Comparison of ENCODE assay signal across 8 cellular contexts in the genomic region with DNA sequence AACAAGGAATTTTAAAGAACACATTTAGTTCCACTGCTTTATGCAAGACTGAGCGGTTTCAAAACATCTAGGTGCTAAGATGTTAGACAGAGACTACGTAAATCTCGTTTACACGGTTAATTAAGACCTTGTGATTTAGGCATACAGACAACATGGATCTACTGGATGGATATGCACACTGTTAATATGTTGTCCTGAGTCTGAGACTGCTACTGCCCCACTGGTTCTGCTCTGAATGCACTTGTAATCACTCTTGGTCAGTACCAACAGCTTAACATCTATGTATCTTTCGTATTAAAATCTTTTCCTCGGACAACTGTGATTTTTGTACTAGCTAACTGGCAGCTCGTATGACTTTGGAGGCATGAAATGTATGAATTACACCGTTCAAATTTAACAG. TPM values are rescaled to one million over a fixed set of nuclear protein-coding genes. Genes with fewer than 3 reads are reported as not detected.
DNase-seq lines count a peak whose midpoint lies in the region; ATAC-seq and TF ChIP-seq lines count a peak whose summit lies in the region.

No MANE protein-coding gene starts in this region.

- peak overlapping the region; percentile 84 to 97 (median 92) for H3K4me3 ChIP-seq in breast epithelium
- peak overlapping the region; percentile 92 for H3K4me3 ChIP-seq in astrocyte of the spinal cord (ENCODE audit: low read depth, low read length)

- POLR2A ChIA-PET in MCF 10A (lab: Yijun Ruan, JAX), result interaction anchor here (1.8 to 1.9 kb wide), 2 partner anchors 8 to 12 kb away, joined by 5 to 6 read pairs; no protein-coding TSS in a partner anchor

- H3K27ac ChIP-seq in breast epithelium, result peak overlapping the region; percentile 2 to 25

- no peak for ATAC-seq in GM19463 (IDR thresholded peaks at IDR 0.05; ENCODE audit: unreplicated experiment)

- H3K9me3 Mint-ChIP-seq in MCF 10A (ENCODE audit: unreplicated experiment), result no peaks in the 10 kb centered on the region
- H3K9me3 Mint-ChIP-seq in mesothelial cell of epicardium, result no peaks in the 10 kb centered on the region
- H3K9me3 Mint-ChIP-seq in type B pancreatic cell, result no peaks in the 10 kb centered on the region

- TF ChIP-seq CTCF in breast epithelium (IDR thresholded peaks at IDR 0.05) (no peak), MCF 10A (IDR thresholded peaks at IDR 0.05; ENCODE audit: unreplicated experiment) (no peak), astrocyte of the spinal cord (IDR thresholded peaks at IDR 0.05; ENCODE audit: low read depth, low read length) (no peak), mesothelial cell of epicardium (IDR thresholded peaks at IDR 0.05; ENCODE audit: unreplicated experiment) (no peak), type B pancreatic cell (conservative IDR thresholded peaks at IDR 0.05) (no peak)

- DNase-seq in breast epithelium (ENCODE audit: low spot score in 2 of 2) (no peak), MCF 10A (ENCODE audit: unreplicated experiment) (no peak), astrocyte of the spinal cord (ENCODE audit: low read depth, low spot score) (no peak), mesothelial cell of epicardium (ENCODE audit: low spot score in 2 of 2, unreplicated experiment in 2 of 2) (no peak), type B pancreatic cell (ENCODE audit: extremely low spot score, unreplicated experiment) (no peak), DMS53 (lab: John Stamatoyannopoulos, UW) (no peak), AG08396 (ENCODE audit: low spot score) (no peak)

- H3K27ac Mint-ChIP-seq in MCF 10A (ENCODE audit: low read depth, unreplicated experiment) (no peak overlapping the region), mesothelial cell of epicardium (no peak overlapping the region), type B pancreatic cell (peak overlapping the region; percentile 8)

- no peaks in the 10 kb centered on the region for H3K4me1 ChIP-seq in breast epithelium

- peaks cover 7% of the 10 kb centered on the region for H3K4me1 Mint-ChIP-seq in MCF 10A (ENCODE audit: insufficient read depth, unreplicated experiment)
- H3K4me1 Mint-ChIP-seq in mesothelial cell of epicardium, result peaks cover 49% of the 10 kb centered on the region
- peaks cover 29% of the 10 kb centered on the region for H3K4me1 Mint-ChIP-seq in type B pancreatic cell (ENCODE audit: unreplicated experiment)

- no TSS peak for BruUV-seq in MCF 10A (replicated peaks; lab: Mats Ljungman, UMichigan)

- in situ Hi-C loops in astrocyte of the spinal cord (cut with HindIII; ENCODE audit: low sequenced_read_pairs), result no loop called here

- H3K4me3 Mint-ChIP-seq in MCF 10A (ENCODE audit: unreplicated experiment) (no peak overlapping the region), mesothelial cell of epicardium (peak overlapping the region; percentile 84), type B pancreatic cell (peak overlapping the region; percentile 92)

- intact Hi-C loops in breast epithelium (cut with DNase I; ENCODE audit: low total_unique reads), result no loop called here
- intact Hi-C loops in MCF 10A (cut with micrococcal nuclease), result loop anchor here (5.0 kb wide), 1 partner anchor 384 kb away; no protein-coding TSS in a partner anchor

- no peaks in the 10 kb centered on the region for H3K9me3 ChIP-seq in breast epithelium

- H3K27me3 Mint-ChIP-seq in MCF 10A (ENCODE audit: insufficient read depth, unreplicated experiment), result no peaks in the 10 kb centered on the region
- no peaks in the 10 kb centered on the region for H3K27me3 Mint-ChIP-seq in mesothelial cell of epicardium (ENCODE audit: low read depth)
- peaks cover 10% of the 10 kb centered on the region for H3K27me3 Mint-ChIP-seq in type B pancreatic cell

- no peaks in the 10 kb centered on the region for H3K36me3 ChIP-seq in breast epithelium

- TF ChIP-seq POLR2A in breast epithelium (IDR thresholded peaks at IDR 0.05), result no peak

- CTCF ChIA-PET in MCF 10A (lab: Yijun Ruan, JAX), result interaction anchor here (0.8 to 6.0 kb wide), 4 partner anchors 8 to 198 kb away, joined by 3 to 24 read pairs (median 12); no protein-coding TSS in a partner anchor

- no peaks in the 10 kb centered on the region for H3K27me3 ChIP-seq in breast epithelium

- H3K36me3 Mint-ChIP-seq in MCF 10A (ENCODE audit: insufficient read depth, unreplicated experiment) (no peaks in the 10 kb centered on the region), mesothelial cell of epicardium (peaks cover 8% of the 10 kb centered on the region), type B pancreatic cell (peaks cover 15% of the 10 kb centered on the region)

RNA-seq across cellular contexts. Expression of a gene that starts 3.1 kb away (rescaled TPM):
- total RNA-seq in breast epithelium, result 100 to 1,000 TPM in 2 of 3 donors, 10 to 100 TPM in 1; 81.2 to 481 (median 104) TPM
- 1.3 and 1.6 TPM in 2 replicates for total RNA-seq in MCF 10A (2022)
- 46.5 to 51.2 TPM (median 51.1 TPM) in 3 replicates for total RNA-seq in mesothelial cell of epicardium
- total RNA-seq in type B pancreatic cell (ENCODE audit: low replicate concordance), result 52.2 and 74.2 TPM in 2 replicates

Comparison
In these comparisons a context has a peak if more than half of its experiments do, and no peak if none do; other contexts are left out.
1. RNA of a gene that starts 3.1 kb away (total RNA-seq): 81.2 to 481 TPM in breast epithelium, 52.2 to 74.2 TPM in type B pancreatic cell and 46.5 to 51.2 TPM in mesothelial cell of epicardium; 1.3 to 1.6 TPM in MCF 10A; every median in the first group is over 10 times any median in the second.